Comparison of ENCODE assay signal across 6 cellular contexts in the genomic region with DNA sequence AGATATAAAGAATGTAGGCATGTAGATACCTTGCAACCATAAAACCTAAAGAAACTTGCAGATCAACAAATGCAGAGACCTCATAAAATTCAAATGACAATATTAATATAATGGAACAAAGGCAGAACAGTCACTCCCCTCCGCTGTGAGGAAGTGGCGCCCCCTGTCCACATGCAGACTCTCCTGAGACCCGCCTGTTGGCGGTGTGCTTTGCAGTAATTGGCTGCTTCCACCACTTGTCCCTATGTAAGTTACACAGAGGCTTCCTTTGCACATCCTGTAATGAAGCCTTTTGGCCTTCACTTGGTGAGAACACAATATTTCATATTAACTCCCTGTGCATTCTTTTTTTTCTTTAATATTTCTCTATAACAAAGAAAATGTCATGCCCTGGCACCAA. TPM values are rescaled to one million over a fixed set of nuclear protein-coding genes. Genes with fewer than 3 reads are reported as not detected.
DNase-seq lines count a peak whose midpoint lies in the region; ATAC-seq and TF ChIP-seq lines count a peak whose summit lies in the region.
"Not testable (repeated sequence)": the region's sequence is repeated elsewhere in the genome, so short reads cannot be mapped to it uniquely, and the experiment has no call there.

No MANE protein-coding gene starts in this region.

- H3K9me3 ChIP-seq in DND-41 (ENCODE audit: insufficient read depth, low read length, severe bottlenecking); HCT116 (ENCODE audit: control insufficient read depth in 1 of 2, insufficient read depth in 1 of 2, low read depth in 1 of 2, low read length in 2 of 2): not testable (repeated sequence)

- POLR2A ChIA-PET in HCT116 (lab: Charles Lee); activated CD4-positive, alpha-beta T cell treated with anti-CD3 and anti-CD28 coated beads for 36 hours (lab: Charles Lee): not testable (repeated sequence)

- TF ChIP-seq POLR2A in HCT116 (IDR thresholded peaks at IDR 0.05; ENCODE audit: borderline replicate concordance, extremely low read depth, insufficient read depth, insufficient read length); erythroblast (IDR thresholded peaks at IDR 0.05; ENCODE audit: low read length): not testable (repeated sequence)

- not testable (repeated sequence) for H2AFZ ChIP-seq in DND-41 (ENCODE audit: low read depth, low read length); HCT116 (ENCODE audit: low read depth, low read length, poor library complexity, severe bottlenecking)

- not testable (repeated sequence) for BruUV-seq in HCT116 (replicated peaks; lab: Mats Ljungman, UMichigan)

- not testable (repeated sequence) for H3K79me2 ChIP-seq in DND-41 (ENCODE audit: insufficient read depth, low read length); HCT116 (ENCODE audit: insufficient read depth, low read length)

- H3K36me3 Mint-ChIP-seq in activated CD4-positive, alpha-beta T cell treated with anti-CD3 and anti-CD28 coated beads for 36 hours (ENCODE audit: low read depth); activated naive CD8-positive, alpha-beta T cell treated with anti-CD3 and anti-CD28 coated beads, Interleukin-2, amount 50 U/mL, for 24 hours (ENCODE audit: low read depth): not testable (repeated sequence)

- not testable (repeated sequence) for DNase-seq in DND-41; HCT116 (ENCODE audit: low read depth, low spot score); activated CD4-positive, alpha-beta T cell treated with anti-CD3 and anti-CD28 coated beads for 36 hours; activated naive CD8-positive, alpha-beta T cell treated with anti-CD3 and anti-CD28 coated beads, Interleukin-2, amount 50 U/mL, for 24 hours
- peak; percentile 32 for DNase-seq in OCI-M1 (lab: John Stamatoyannopoulos, UW)
- peak; percentile 31 to 60 for DNase-seq in erythroblast (lab: John Stamatoyannopoulos, UW)

- not testable (repeated sequence) for H4K20me1 ChIP-seq in DND-41 (ENCODE audit: insufficient read depth, low read length); HCT116 (ENCODE audit: insufficient read depth)

- not testable (repeated sequence) for TF ChIP-seq CTCF in DND-41 (IDR thresholded peaks at IDR 0.05; ENCODE audit: borderline replicate concordance, extremely low read depth, low read length, poor library complexity, severe bottlenecking); HCT116 (IDR thresholded peaks at IDR 0.05 in 2 of 3, conservative IDR thresholded peaks at IDR 0.05 in 1 of 3; ENCODE audit: borderline replicate concordance in 1 of 3, insufficient read depth in 1 of 3, low read depth in 2 of 3, low read length in 2 of 3)

- H3K4me3 ChIP-seq in DND-41 (ENCODE audit: low read depth in 1 of 2, low read length in 2 of 2); HCT116 (replicated peaks in 1 of 2; ENCODE audit: low read depth in 1 of 2, low read length in 2 of 2): not testable (repeated sequence)

- H3K9me2 ChIP-seq in HCT116 (ENCODE audit: insufficient read depth), result not testable (repeated sequence)

- H3K27me3 Mint-ChIP-seq in activated CD4-positive, alpha-beta T cell treated with anti-CD3 and anti-CD28 coated beads for 36 hours; activated naive CD8-positive, alpha-beta T cell treated with anti-CD3 and anti-CD28 coated beads, Interleukin-2, amount 50 U/mL, for 24 hours: not testable (repeated sequence)

- CTCF ChIA-PET in HCT116 (lab: Charles Lee); activated CD4-positive, alpha-beta T cell treated with anti-CD3 and anti-CD28 coated beads for 36 hours (lab: Charles Lee): not testable (repeated sequence)

- not testable (repeated sequence) for H3K4me2 ChIP-seq in DND-41 (ENCODE audit: insufficient read depth, low read length); HCT116 (ENCODE audit: low read length)

- TF ChIP-seq RAD21 in HCT116 (IDR thresholded peaks at IDR 0.05; ENCODE audit: low read depth), result not testable (repeated sequence)

- not testable (repeated sequence) for H3K4me1 ChIP-seq in DND-41 (ENCODE audit: insufficient read depth, low read length); HCT116 (ENCODE audit: control insufficient read depth in 1 of 2, insufficient read depth in 2 of 2, low read length in 2 of 2)

- H3K9ac ChIP-seq in DND-41 (ENCODE audit: low read depth, low read length); HCT116 (ENCODE audit: low read length): not testable (repeated sequence)

- ATAC-seq in DND-41 (ENCODE audit: insufficient read depth, low read depth) (peak; percentile 58; the same call in 1 of the 3 replicates), HCT116 (peak; percentile 90)
- peak; percentile 44 for ATAC-seq in activated CD4-positive, alpha-beta T cell treated with anti-CD3 and anti-CD28 coated beads for 36 hours
- peak; percentile 67 for ATAC-seq in activated naive CD8-positive, alpha-beta T cell treated with anti-CD3 and anti-CD28 coated beads, Interleukin-2, amount 50 U/mL, for 24 hours

- intact Hi-C loops in HCT116 (cut with micrococcal nuclease); activated CD4-positive, alpha-beta T cell treated with anti-CD3 and anti-CD28 coated beads for 36 hours (cut with DNase I, micrococcal nuclease): not testable (repeated sequence)

- not testable (repeated sequence) for H3K9me3 Mint-ChIP-seq in activated CD4-positive, alpha-beta T cell treated with anti-CD3 and anti-CD28 coated beads for 36 hours (ENCODE audit: low read depth); activated naive CD8-positive, alpha-beta T cell treated with anti-CD3 and anti-CD28 coated beads, Interleukin-2, amount 50 U/mL, for 24 hours

- H3K36me3 ChIP-seq in DND-41 (ENCODE audit: insufficient read depth, low read length); HCT116 (ENCODE audit: control insufficient read depth in 1 of 2, insufficient read depth in 2 of 2, low read length in 2 of 2): not testable (repeated sequence)

- H3K27me3 ChIP-seq in DND-41 (ENCODE audit: insufficient read depth, low read length, poor library complexity); HCT116 (ENCODE audit: insufficient read depth, low read length): not testable (repeated sequence)

- RAD21 ChIA-PET in HCT116 (lab: Charles Lee; ENCODE audit: low non-redundant PET in 1 of 2, low total read pairs in 2 of 2, uncharacterized antibody in 2 of 2, unreplicated experiment in 2 of 2), result not testable (repeated sequence)

- H3K4me1 Mint-ChIP-seq in activated CD4-positive, alpha-beta T cell treated with anti-CD3 and anti-CD28 coated beads for 36 hours; activated naive CD8-positive, alpha-beta T cell treated with anti-CD3 and anti-CD28 coated beads, Interleukin-2, amount 50 U/mL, for 24 hours: not testable (repeated sequence)

- not testable (repeated sequence) for H3K27ac Mint-ChIP-seq in activated CD4-positive, alpha-beta T cell treated with anti-CD3 and anti-CD28 coated beads for 36 hours; activated naive CD8-positive, alpha-beta T cell treated with anti-CD3 and anti-CD28 coated beads, Interleukin-2, amount 50 U/mL, for 24 hours

- H3K4me3 Mint-ChIP-seq in activated CD4-positive, alpha-beta T cell treated with anti-CD3 and anti-CD28 coated beads for 36 hours; activated naive CD8-positive, alpha-beta T cell treated with anti-CD3 and anti-CD28 coated beads, Interleukin-2, amount 50 U/mL, for 24 hours: not testable (repeated sequence)

- H3K27ac ChIP-seq in DND-41 (ENCODE audit: low read length); HCT116 (ENCODE audit: low read depth, low read length): not testable (repeated sequence)

RNA-seq across cellular contexts. Expression of gene NUTM2D, which starts 21.6 kb away (rescaled TPM):
- total RNA-seq in HCT116 (2021; ENCODE audit: unreplicated experiment), result 2.8 TPM
- 2.4 TPM in 2 replicates for polyA plus RNA-seq in HCT116 (2012)
- 1 to 10 TPM; 1.3 to 1.5 TPM for total RNA-seq in activated CD4-positive, alpha-beta T cell treated with anti-CD3 and anti-CD28 coated beads for 36 hours
